Comparison of ENCODE assay signal across 12 cellular contexts in the genomic region with DNA sequence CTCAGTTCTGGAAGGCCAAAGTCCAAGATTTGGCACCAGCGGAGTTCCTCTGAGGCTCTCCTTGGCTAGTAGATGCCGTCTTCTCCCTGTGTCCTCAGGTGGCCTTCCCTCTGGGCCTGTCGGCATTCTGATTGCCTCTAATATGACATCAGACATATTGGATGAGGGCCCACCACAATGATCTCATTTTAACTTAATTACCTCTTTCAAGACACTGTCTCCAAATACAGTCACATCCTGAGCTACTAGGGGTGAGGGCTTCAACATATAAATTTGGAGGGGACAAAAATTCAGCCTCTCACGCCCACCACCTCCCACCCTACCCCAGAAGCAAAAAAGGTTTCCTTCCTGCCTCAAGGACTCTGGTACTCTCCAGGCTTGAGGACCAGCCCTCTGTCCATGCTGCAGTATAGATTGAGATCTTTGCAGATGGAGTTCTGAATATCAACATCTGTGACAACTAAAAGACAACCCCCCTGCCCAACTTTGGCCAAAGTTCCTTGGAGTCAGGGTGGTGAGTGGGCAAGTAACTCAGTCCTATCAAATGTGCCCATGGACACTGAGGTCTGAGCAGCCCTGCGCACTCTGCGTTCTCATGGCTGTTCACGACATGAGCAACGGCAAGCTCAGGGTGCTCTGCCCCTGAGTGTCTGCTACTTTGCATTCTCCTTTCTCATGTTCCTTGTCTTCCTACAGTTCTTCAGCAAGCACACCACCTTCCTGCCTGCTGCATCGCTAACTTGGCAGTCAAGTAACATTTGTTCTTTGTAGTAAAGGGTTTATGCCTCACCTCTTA. TPM values are rescaled to one million over a fixed set of nuclear protein-coding genes. Genes with fewer than 3 reads are reported as not detected.
DNase-seq lines count a peak whose midpoint lies in the region; ATAC-seq and TF ChIP-seq lines count a peak whose summit lies in the region.
"Had no signal": no experiment of that assay in that cellular context is flagged by ENCODE, and none has a peak within 500 bp of the region (broad histone marks: within the 10 kb centered on the region; RNA-seq: fewer than 3 reads in every experiment).

No MANE protein-coding gene starts in this region.

- H3K27ac Mint-ChIP-seq in CD4-positive, alpha-beta memory T cell, result no peak overlapping the region
- no peak overlapping the region for H3K27ac Mint-ChIP-seq in activated CD4-positive, alpha-beta memory T cell treated with anti-CD3 and anti-CD28 coated beads for 36 hours
- H3K27ac Mint-ChIP-seq: activated naive CD4-positive, alpha-beta T cell treated with anti-CD3 and anti-CD28 coated beads, Interleukin-2, amount 10 ng/mL, durations not matched to agents 7 days and 5 days; T-cell had no signal

- peak; percentile 68 for DNase-seq in H4 (ENCODE audit: low spot score)
- no peak for DNase-seq in caudate nucleus (lab: John Stamatoyannopoulos, UW)
- DNase-seq in lower lobe of right lung, result no peak
- no peak for DNase-seq in CD4-positive, alpha-beta memory T cell
- DNase-seq in SIG-M5 (lab: John Stamatoyannopoulos, UW), result no peak
- no peak for DNase-seq in activated CD4-positive, alpha-beta memory T cell treated with anti-CD3 and anti-CD28 coated beads for 36 hours
- DNase-seq: activated naive CD4-positive, alpha-beta T cell treated with anti-CD3 and anti-CD28 coated beads, Interleukin-2, amount 10 ng/mL, durations not matched to agents 7 days and 5 days; NCI-H1105; T-cell had no signal

- H3K27ac ChIP-seq in caudate nucleus (ENCODE audit: low read depth, low read length), result peak overlapping the region; percentile 50
- peak overlapping the region; percentile 57 for H3K27ac ChIP-seq in lower lobe of right lung
- H3K27ac ChIP-seq in subcutaneous abdominal adipose tissue (ENCODE audit: low read depth, low read length), result peak overlapping the region; percentile 82
- no peak overlapping the region for H3K27ac ChIP-seq in CD4-positive, alpha-beta memory T cell (ENCODE audit: low read depth, low read length)

- H3K4me3 Mint-ChIP-seq in CD4-positive, alpha-beta memory T cell, result no peak overlapping the region
- H3K4me3 Mint-ChIP-seq in activated CD4-positive, alpha-beta memory T cell treated with anti-CD3 and anti-CD28 coated beads for 36 hours, result no peak overlapping the region
- H3K4me3 Mint-ChIP-seq: activated naive CD4-positive, alpha-beta T cell treated with anti-CD3 and anti-CD28 coated beads, Interleukin-2, amount 10 ng/mL, durations not matched to agents 7 days and 5 days; T-cell had no signal

- ATAC-seq in lower lobe of right lung, result peak; percentile 14 to 42
- ATAC-seq in HG03354 (IDR thresholded peaks at IDR 0.05; ENCODE audit: poor library complexity, severe bottlenecking, unreplicated experiment), result no peak
- ATAC-seq: T-cell had no signal

- no peaks in the 10 kb centered on the region for H3K4me1 Mint-ChIP-seq in CD4-positive, alpha-beta memory T cell
- H3K4me1 Mint-ChIP-seq in activated CD4-positive, alpha-beta memory T cell treated with anti-CD3 and anti-CD28 coated beads for 36 hours (ENCODE audit: low read depth), result peaks cover 7% of the 10 kb centered on the region
- H3K4me1 Mint-ChIP-seq: T-cell had no signal

- H3K9ac ChIP-seq in subcutaneous abdominal adipose tissue (ENCODE audit: low read length in 5 of 5), result peak overlapping the region in 4 of 5 donors; percentile 37 to 76 (median 48)

- POLR2A ChIA-PET in CD4-positive, alpha-beta memory T cell (lab: Charles Lee; ENCODE audit: partially characterized antibody), result no interaction called here
- POLR2A ChIA-PET in activated CD4-positive, alpha-beta memory T cell treated with anti-CD3 and anti-CD28 coated beads for 36 hours (lab: Charles Lee), result no interaction called here

- no peaks in the 10 kb centered on the region for H3K27me3 ChIP-seq in lower lobe of right lung (ENCODE audit: low read depth)
- H3K27me3 ChIP-seq in subcutaneous abdominal adipose tissue (ENCODE audit: control insufficient read depth in 5 of 5, insufficient read depth in 4 of 5, low read length in 5 of 5), result no peaks in the 10 kb centered on the region
- no peaks in the 10 kb centered on the region for H3K27me3 ChIP-seq in CD4-positive, alpha-beta memory T cell (ENCODE audit: insufficient read depth, low read length)

- H3K4me3 ChIP-seq in lower lobe of right lung (no peak overlapping the region), subcutaneous abdominal adipose tissue (ENCODE audit: low read depth in 1 of 5, low read length in 5 of 5) (peak overlapping the region in 4 of 5 donors; percentile 1 to 41 (median 22))
- no peak overlapping the region for H3K4me3 ChIP-seq in CD4-positive, alpha-beta memory T cell (ENCODE audit: low read length in 2 of 2)
- H3K4me3 ChIP-seq: coronary artery had no signal

- H3K9me3 ChIP-seq in lower lobe of right lung (no peaks in the 10 kb centered on the region), subcutaneous abdominal adipose tissue (ENCODE audit: control insufficient read depth in 5 of 5, low read length in 5 of 5) (no peaks in the 10 kb centered on the region)
- no peaks in the 10 kb centered on the region for H3K9me3 ChIP-seq in CD4-positive, alpha-beta memory T cell (ENCODE audit: control insufficient read depth in 1 of 2, low read length in 2 of 2)

- TF ChIP-seq CTCF in lower lobe of right lung (IDR thresholded peaks at IDR 0.05), result no peak

- intact Hi-C loops in lower lobe of right lung (cut with DNase I), result no loop called here
- intact Hi-C loops in CD4-positive, alpha-beta memory T cell (cut with micrococcal nuclease), result no loop called here
- intact Hi-C loops in activated CD4-positive, alpha-beta memory T cell treated with anti-CD3 and anti-CD28 coated beads for 36 hours (cut with micrococcal nuclease), result no loop called here

- CTCF ChIA-PET in CD4-positive, alpha-beta memory T cell (lab: Charles Lee; ENCODE audit: partially characterized antibody), result interaction anchor here (1.0 to 2.1 kb wide), 3 partner anchors 10 to 197 kb away, joined by 3 to 9 read pairs (median 3); no protein-coding TSS in a partner anchor
- CTCF ChIA-PET in activated CD4-positive, alpha-beta memory T cell treated with anti-CD3 and anti-CD28 coated beads for 36 hours (lab: Charles Lee), result interaction anchor here (1.2 kb wide), 2 partner anchors 12 to 90 kb away, joined by 3 read pairs; no protein-coding TSS in a partner anchor

- H3K9me3 Mint-ChIP-seq in CD4-positive, alpha-beta memory T cell, result no peaks in the 10 kb centered on the region
- no peaks in the 10 kb centered on the region for H3K9me3 Mint-ChIP-seq in activated CD4-positive, alpha-beta memory T cell treated with anti-CD3 and anti-CD28 coated beads for 36 hours
- H3K9me3 Mint-ChIP-seq: activated naive CD4-positive, alpha-beta T cell treated with anti-CD3 and anti-CD28 coated beads, Interleukin-2, amount 10 ng/mL, durations not matched to agents 7 days and 5 days; T-cell had no signal

- H3K4me1 ChIP-seq in lower lobe of right lung (peaks cover 54% of the 10 kb centered on the region), subcutaneous abdominal adipose tissue (ENCODE audit: control insufficient read depth in 5 of 5, insufficient read depth in 5 of 5, low read length in 5 of 5) (peaks cover 17 to 53% (median 48%) of the 10 kb centered on the region in 5 donors)
- H3K4me1 ChIP-seq in CD4-positive, alpha-beta memory T cell (ENCODE audit: insufficient read depth, low read length), result no peaks in the 10 kb centered on the region

- no peaks in the 10 kb centered on the region for H3K36me3 Mint-ChIP-seq in CD4-positive, alpha-beta memory T cell
- H3K36me3 Mint-ChIP-seq in activated CD4-positive, alpha-beta memory T cell treated with anti-CD3 and anti-CD28 coated beads for 36 hours, result no peaks in the 10 kb centered on the region
- H3K36me3 Mint-ChIP-seq: activated naive CD4-positive, alpha-beta T cell treated with anti-CD3 and anti-CD28 coated beads, Interleukin-2, amount 10 ng/mL, durations not matched to agents 7 days and 5 days; T-cell had no signal

- peaks cover 3 to 7% of the 10 kb centered on the region in 2 donors for H3K27me3 Mint-ChIP-seq in CD4-positive, alpha-beta memory T cell
- H3K27me3 Mint-ChIP-seq in activated CD4-positive, alpha-beta memory T cell treated with anti-CD3 and anti-CD28 coated beads for 36 hours, result peaks cover 2% of the 10 kb centered on the region

- H3K36me3 ChIP-seq in lower lobe of right lung (peaks cover 15% of the 10 kb centered on the region), subcutaneous abdominal adipose tissue (ENCODE audit: control insufficient read depth in 5 of 5, insufficient read depth in 5 of 5, low read length in 5 of 5) (peaks cover 0 to 34% (median 6%) of the 10 kb centered on the region in 5 donors)
- H3K36me3 ChIP-seq in CD4-positive, alpha-beta memory T cell (ENCODE audit: insufficient read depth, low read length), result no peaks in the 10 kb centered on the region

RNA-seq across cellular contexts. Expression of a gene that starts 11.5 kb away (rescaled TPM):
- 0.27 and 0.76 TPM in 2 replicates for total RNA-seq in H4 (2014; rRNA removed; shearing (Covaris generic))
- total RNA-seq in lower lobe of right lung, result 69.4 TPM
- 1 to 10 TPM; 1.6 to 2.3 TPM for total RNA-seq in CD4-positive, alpha-beta memory T cell
- not detected for polyA plus RNA-seq in CD4-positive, alpha-beta memory T cell
- total RNA-seq in activated CD4-positive, alpha-beta memory T cell treated with anti-CD3 and anti-CD28 coated beads for 36 hours, result not detected

RNA-seq across cellular contexts. Expression of a gene that starts 11.9 kb away (rescaled TPM):
- total RNA-seq in H4 (2014; rRNA removed; shearing (Covaris generic)), result not detected in 2 replicates
- total RNA-seq in lower lobe of right lung, result 57.4 TPM
- 1 to 10 TPM; 1.1 to 2.6 TPM for total RNA-seq in CD4-positive, alpha-beta memory T cell
- under 1 TPM in 1 of 2 donors, not detected in 1; 0.26 TPM for polyA plus RNA-seq in CD4-positive, alpha-beta memory T cell
- total RNA-seq in activated CD4-positive, alpha-beta memory T cell treated with anti-CD3 and anti-CD28 coated beads for 36 hours, result not detected

RNA-seq across cellular contexts. Expression of a gene that starts 51.5 kb away (rescaled TPM):
- 0.12 and 1.2 TPM in 2 replicates for total RNA-seq in H4 (2014; rRNA removed; shearing (Covaris generic))
- total RNA-seq in lower lobe of right lung, result 31.9 TPM
- 100 to 1,000 TPM; 296 to 297 TPM for total RNA-seq in CD4-positive, alpha-beta memory T cell
- 100 to 1,000 TPM; 415 to 679 TPM for polyA plus RNA-seq in CD4-positive, alpha-beta memory T cell
- 10 to 100 TPM; 45.9 to 48.3 TPM for total RNA-seq in activated CD4-positive, alpha-beta memory T cell treated with anti-CD3 and anti-CD28 coated beads for 36 hours

Comparison
In these comparisons a context has a peak if more than half of its experiments do, and no peak if none do; other contexts are left out.
1. H3K4me3 ChIP-seq: peak in subcutaneous abdominal adipose tissue (4 of 5); none in lower lobe of right lung (single experiment) and CD4-positive, alpha-beta memory T cell (0 of 2).
2. RNA of a gene that starts 11.5 kb away (total RNA-seq): 69.4 TPM in lower lobe of right lung (single experiment); 1.6 to 2.3 TPM in CD4-positive, alpha-beta memory T cell, 0.27 to 0.76 TPM in H4 and not detected in activated CD4-positive, alpha-beta memory T cell treated with anti-CD3 and anti-CD28 coated beads for 36 hours; every median in the first group is over 10 times any median in the second.
3. RNA of a gene that starts 11.9 kb away (total RNA-seq): 57.4 TPM in lower lobe of right lung (single experiment); 1.1 to 2.6 TPM in CD4-positive, alpha-beta memory T cell, not detected in activated CD4-positive, alpha-beta memory T cell treated with anti-CD3 and anti-CD28 coated beads for 36 hours and not detected in H4; every median in the first group is over 10 times any median in the second.
4. RNA of a gene that starts 51.5 kb away (total RNA-seq): 296 to 297 TPM in CD4-positive, alpha-beta memory T cell, 45.9 to 48.3 TPM in activated CD4-positive, alpha-beta memory T cell treated with anti-CD3 and anti-CD28 coated beads for 36 hours and 31.9 TPM in lower lobe of right lung (single experiment); 0.12 to 1.2 TPM in H4; every median in the first group is over 10 times any median in the second.